In the genomic region with DNA sequence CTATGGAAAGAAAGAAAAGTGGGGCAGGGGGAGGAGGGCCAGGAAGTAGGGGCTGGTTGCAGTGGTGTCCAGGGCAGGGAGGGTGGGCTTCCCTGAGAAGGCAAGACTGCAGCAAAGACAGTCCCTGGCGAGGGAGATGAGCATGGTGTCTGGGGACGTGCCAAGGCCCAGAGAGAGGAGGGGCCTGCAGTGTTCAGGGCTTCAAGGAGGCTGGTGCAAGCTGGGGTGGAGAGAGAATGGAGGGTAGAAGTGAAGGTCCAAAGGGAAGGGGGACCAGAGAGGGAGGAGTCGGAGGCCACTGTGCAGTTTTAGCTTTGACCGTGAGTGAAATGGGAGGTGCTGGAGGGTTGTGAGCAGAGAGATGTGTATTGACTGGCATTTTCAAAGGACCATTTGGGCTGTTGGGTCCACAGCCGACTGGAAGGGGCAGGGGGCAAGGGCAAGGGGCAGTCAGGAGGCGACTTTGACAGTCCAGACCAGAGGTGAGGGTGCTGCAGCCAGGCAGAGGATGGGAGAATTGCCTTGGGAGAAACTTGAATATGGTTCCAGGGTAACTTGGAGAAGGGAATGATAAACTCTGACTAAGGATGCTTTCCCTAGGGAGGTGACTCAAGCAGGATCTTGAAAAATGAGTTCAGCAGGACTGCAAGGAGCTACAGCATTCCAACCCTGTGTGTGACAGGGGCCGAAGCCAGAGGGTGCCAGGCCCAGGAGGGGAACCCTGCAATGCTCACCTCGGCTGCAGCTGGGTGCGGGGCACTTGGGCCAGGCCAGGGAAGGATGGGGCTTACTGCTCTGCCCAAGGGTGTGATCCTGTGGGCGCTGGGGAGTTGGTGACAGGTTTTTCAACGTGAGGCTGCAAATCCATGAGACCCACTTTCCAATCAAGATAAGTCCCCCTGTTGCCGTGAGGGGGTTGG, we compare ENCODE assay signal across 14 cellular contexts.
DNase-seq lines count a peak whose midpoint lies in the region; FAIRE-seq and TF ChIP-seq lines count a peak whose summit lies in the region.
"Had no signal": no experiment of that assay in that cellular context is flagged by ENCODE, and none has a peak within 500 bp of the region (broad histone marks: within the 10 kb centered on the region; RNA-seq: fewer than 3 reads in every experiment).

No MANE protein-coding gene starts in this region.

- no peak overlapping the region for H2BK120ac ChIP-seq in trophoblast cell (ENCODE audit: insufficient read depth, low read length, poor library complexity)

- TF ChIP-seq EP300 in esophagus muscularis mucosa (IDR thresholded peaks at IDR 0.05): no peak

- H3K4me1 ChIP-seq in esophagus muscularis mucosa (peaks cover 8 to 41% (median 32%) of the 10 kb centered on the region in 4 donors), trophoblast cell (ENCODE audit: control insufficient read depth in 1 of 2, insufficient read depth in 2 of 2, low read length in 2 of 2) (peaks cover 10 to 13% of the 10 kb centered on the region in 2 experiments)

- no peak overlapping the region for H2AFZ ChIP-seq in trophoblast cell (ENCODE audit: insufficient read depth, low read length, poor library complexity)
- H2AFZ ChIP-seq: GM23338 had no signal

- no peak; the same call in none of the 2 replicates for TF ChIP-seq CTCF in AG10803 (conservative IDR thresholded peaks at IDR 0.05; ENCODE audit: low read length)
- TF ChIP-seq CTCF in esophagus muscularis mucosa (IDR thresholded peaks at IDR 0.05): no peak

- H4K12ac ChIP-seq in trophoblast cell (ENCODE audit: low read depth, low read length): no peak overlapping the region

- no peak overlapping the region for H4K8ac ChIP-seq in trophoblast cell (ENCODE audit: low read depth, low read length)

- no peak overlapping the region for H3K4me2 ChIP-seq in trophoblast cell (ENCODE audit: low read length)
- H3K4me2 ChIP-seq: GM23338 had no signal

- intact Hi-C loops in esophagus muscularis mucosa (cut with DNase I): loop anchor here (10.0 kb wide), 1 partner anchor 575 kb away; no protein-coding TSS in a partner anchor

- no peak for FAIRE-seq in RCC 7860 (lab: Jason Lieb, UNC)
- FAIRE-seq: D721Med had no signal

- no peak overlapping the region for H3K9ac ChIP-seq in trophoblast cell (ENCODE audit: low read length)

- H3K36me3 ChIP-seq in esophagus muscularis mucosa (no peaks in the 10 kb centered on the region), trophoblast cell (ENCODE audit: control insufficient read depth in 1 of 2, insufficient read depth in 2 of 2, low read length in 2 of 2) (no peaks in the 10 kb centered on the region)

- no peak overlapping the region for H4K91ac ChIP-seq in trophoblast cell (ENCODE audit: low read depth, low read length)

- 67% methylated on average over 12 of the region's 12 CpGs for WGBS in esophagus muscularis mucosa
- no CpG with 5 or more reads among the region's 12 CpGs for WGBS in trophoblast cell (ENCODE audit: extremely low coverage, insufficient coverage, insufficient read length)

- no peak for TF ChIP-seq POLR2A in esophagus muscularis mucosa (IDR thresholded peaks at IDR 0.05; ENCODE audit: low read depth)

- no peak overlapping the region for H3K23ac ChIP-seq in trophoblast cell (ENCODE audit: low read length)

- no peaks in the 10 kb centered on the region for H3K79me1 ChIP-seq in trophoblast cell (ENCODE audit: low read length)

- H3K4ac ChIP-seq in trophoblast cell (ENCODE audit: low read depth, low read length): no peak overlapping the region

- DNase-seq in AG10803 (ENCODE audit: low read depth) (peak; percentile 97), RCC 7860 (ENCODE audit: low spot score) (peak; percentile 57), esophagus muscularis mucosa (ENCODE audit: extremely low spot score) (no peak), trophoblast cell (peak; percentile 5 to 47), cerebellum (ENCODE audit: low spot score) (no peak), NCI-H526 (lab: John Stamatoyannopoulos, UW) (no peak), anterior cingulate cortex (lab: John Stamatoyannopoulos, UW) (no peak), midbrain (lab: John Stamatoyannopoulos, UW) (no peak)
- DNase-seq: activated CD4-positive, alpha-beta T cell treated with anti-CD3 and anti-CD28 coated beads, Interleukin-2, amount 10 ng/mL, durations not matched to agents 24 days and 14 days; activated naive CD4-positive, alpha-beta T cell treated with anti-CD3 and anti-CD28 coated beads, Interleukin-2, amount 10 ng/mL, durations not matched to agents 7 days and 5 days; NCI-H1930; SIG-M5 had no signal

- peak overlapping the region; percentile 37 for H2BK12ac ChIP-seq in trophoblast cell (ENCODE audit: low read length)

- no peak overlapping the region for H2BK5ac ChIP-seq in trophoblast cell (ENCODE audit: low read depth, low read length, poor library complexity)

- peak overlapping the region; percentile 13 for H3K14ac ChIP-seq in trophoblast cell (ENCODE audit: low read length)

- H3K18ac ChIP-seq in trophoblast cell (ENCODE audit: low read length): no peak overlapping the region

- H3K79me2 ChIP-seq in trophoblast cell (ENCODE audit: control insufficient read depth, insufficient read depth, low read length, poor library complexity): no peaks in the 10 kb centered on the region

- H3K4me3 ChIP-seq in AG10803 (ENCODE audit: low read length) (no peak overlapping the region), esophagus muscularis mucosa (no peak overlapping the region), trophoblast cell (ENCODE audit: low read depth, low read length) (no peak overlapping the region)
- H3K4me3 ChIP-seq: GM23338 had no signal

- H3K9me3 ChIP-seq in esophagus muscularis mucosa: no peaks in the 10 kb centered on the region
- no peaks in the 10 kb centered on the region for H3K9me3 ChIP-seq in trophoblast cell (ENCODE audit: insufficient read depth, low read depth, low read length)

- no peak overlapping the region for H2AK5ac ChIP-seq in trophoblast cell (ENCODE audit: low read length)

- peak overlapping the region in 3 of 4 donors; percentile 19 to 35 (median 20) for H3K27ac ChIP-seq in esophagus muscularis mucosa (replicated peaks in 1 of 4)
- H3K27ac ChIP-seq in trophoblast cell (ENCODE audit: low read depth, low read length): no peak overlapping the region

- no peaks in the 10 kb centered on the region for H3K27me3 ChIP-seq in esophagus muscularis mucosa
- H3K27me3 ChIP-seq in trophoblast cell (ENCODE audit: insufficient read depth, low read length): no peaks in the 10 kb centered on the region

Comparison
In these comparisons a context has a peak if more than half of its experiments do, and no peak if none do; other contexts are left out.
1. DNase-seq: peak in AG10803 (single experiment), RCC 7860 (single experiment) and trophoblast cell (2 of 2); none in esophagus muscularis mucosa (single experiment), cerebellum (single experiment), NCI-H526 (0 of 2), anterior cingulate cortex (0 of 58) and midbrain (single experiment).